7 cellular contexts compared by ENCODE assay signal in genomic region chr20:461254-462198, GRCh38. TPM values are rescaled to one million over a fixed set of nuclear protein-coding genes. Genes with fewer than 3 reads are reported as not detected.
DNase-seq lines count a peak whose midpoint lies in the region; ATAC-seq, FAIRE-seq and TF ChIP-seq lines count a peak whose summit lies in the region.

No MANE protein-coding gene starts in this region.

- peak overlapping the region; percentile 75 for H3K27ac ChIP-seq in KOPT-K1 (ENCODE audit: low read depth, low read length, poor library complexity, severe bottlenecking)
- H3K27ac ChIP-seq in VCaP: peak overlapping the region; percentile 93
- H3K27ac ChIP-seq in HepG2 (ENCODE audit: extremely low read length, insufficient read depth, low read length): peak overlapping the region; percentile 75

- peaks cover 33% of the 10 kb centered on the region for H4K20me1 ChIP-seq in HepG2 (ENCODE audit: insufficient read depth, low read length)

- peak overlapping the region; percentile 92 for H3K4me2 ChIP-seq in HepG2 (ENCODE audit: low read depth, low read length)

- H3K9me3 Mint-ChIP-seq in chondrocyte (ENCODE audit: low read depth): no peaks in the 10 kb centered on the region

- H3K36me3 Mint-ChIP-seq in chondrocyte (ENCODE audit: low read depth): peaks cover 1% of the 10 kb centered on the region

- H3K9me3 ChIP-seq in KOPT-K1 (ENCODE audit: insufficient read depth, low read length, poor library complexity, severe bottlenecking): no peaks in the 10 kb centered on the region
- no peaks in the 10 kb centered on the region for H3K9me3 ChIP-seq in HepG2 (ENCODE audit: low read length)

- TSS peak; percentile 51 for BruUV-seq in HepG2 (replicated peaks; lab: Mats Ljungman, UMichigan)

- intact Hi-C loops in HepG2 (cut with micrococcal nuclease; ENCODE audit: unreplicated experiment): loop anchor here (1.0 kb wide), 1 partner anchor 18 kb away; no protein-coding TSS in a partner anchor

- H3K4me3 Mint-ChIP-seq in chondrocyte (ENCODE audit: unreplicated experiment): peak overlapping the region; percentile 95

- TF ChIP-seq EP300 in HepG2 (IDR thresholded peaks at IDR 0.05; ENCODE audit: low read depth in 2 of 2, low read length in 2 of 2) (no peak), HepG2 (CRISPR knock-in tag; IDR thresholded peaks at IDR 0.05; ENCODE audit: borderline replicate concordance) (no peak)

- TF ChIP-seq POLR2A in H54 (IDR thresholded peaks at IDR 0.05; ENCODE audit: low read depth, low read length) (no peak), HepG2 (IDR thresholded peaks at IDR 0.05; ENCODE audit: insufficient read depth in 1 of 2, low read depth in 2 of 2, low read length in 2 of 2) (no peak; a peak in 1 of 4 replicates)

- POLR2A ChIA-PET in HepG2 (lab: Yijun Ruan, JAX): interaction anchor here (0.6 to 3.0 kb wide), 14 partner anchors 11 to 114 kb away, joined by 3 to 13 read pairs (median 4); partner anchors contain the start of gene TRIB3

- FAIRE-seq in H54 (lab: Jason Lieb, UNC): no peak
- no peak for FAIRE-seq in HepG2 (lab: Jason Lieb, UNC)

- H3K4me1 Mint-ChIP-seq in chondrocyte (ENCODE audit: low read depth): peaks cover 42% of the 10 kb centered on the region

- peaks cover 41% of the 10 kb centered on the region for H3K4me1 ChIP-seq in HepG2 (ENCODE audit: insufficient read depth, low read length)

- H3K27ac Mint-ChIP-seq in chondrocyte (ENCODE audit: unreplicated experiment): peak overlapping the region; percentile 97

- peaks cover 51% of the 10 kb centered on the region for H3K79me2 ChIP-seq in HepG2 (ENCODE audit: insufficient read depth, low read length)

- H3K27me3 Mint-ChIP-seq in chondrocyte (ENCODE audit: low read depth): no peaks in the 10 kb centered on the region

- H3K4me3 ChIP-seq in GM12865 (ENCODE audit: low read depth, low read length) (peak overlapping the region; percentile 77), HepG2 (replicated peaks in 1 of 3; ENCODE audit: insufficient read depth in 1 of 3, low read depth in 2 of 3, low read length in 3 of 3) (peak overlapping the region; percentile 81 to 96 (median 91))

- in situ Hi-C loops in HepG2 (cut with HindIII; ENCODE audit: extremely low pct_ligation_motif_present, low pct_unique_long_range_greater_than_20kb): no loop called here

- peak; percentile 66 for ATAC-seq in HepG2

- DNase-seq in GM12865 (ENCODE audit: low read depth) (peak; percentile 56), H54 (ENCODE audit: insufficient read length, low spot score) (peak; percentile 57), chondrocyte (ENCODE audit: low spot score) (no peak), HepG2 (ENCODE audit: low spot score) (no peak)
- peak in 2 of 3 experiments; percentile 15 to 56 for DNase-seq in stimulated activated CD4-positive, alpha-beta T cell treated with anti-CD3 and anti-CD28 coated beads, TNF-alpha, amount 100 ng/mL, for 24 hours (ENCODE audit: low read depth in 3 of 3)

- H3K9ac ChIP-seq in HepG2 (ENCODE audit: insufficient read depth, low read depth, low read length): peak overlapping the region; percentile 86

- TF ChIP-seq CTCF in GM12865 (IDR thresholded peaks at IDR 0.05; ENCODE audit: insufficient read depth, low read depth, low read length, missing control alignments) (no peak), VCaP (conservative IDR thresholded peaks at IDR 0.05) (no peak), chondrocyte (IDR thresholded peaks at IDR 0.05) (no peak), HepG2 (CRISPR knock-in tag; IDR thresholded peaks at IDR 0.05) (no peak)

- CTCF ChIA-PET in HepG2 (lab: Yijun Ruan, JAX; ENCODE audit: low intra/inter-chr PET ratio, low total read pairs): no interaction called here

- 5% methylated on average over 59 of the region's 60 CpGs for WGBS in HepG2 (ENCODE audit: low lambda C conversion rate)

- no peaks in the 10 kb centered on the region; a peak in 1 of 5 replicates for H3K27me3 ChIP-seq in HepG2 (ENCODE audit: control insufficient read depth in 1 of 2, insufficient read depth in 2 of 2, low read length in 2 of 2)

- no peak overlapping the region for H2AFZ ChIP-seq in HepG2 (ENCODE audit: low read length)

- 0 out of 2 replicates have a peak, but pooled peaks cover 8% of the 10 kb centered on the region for H3K36me3 ChIP-seq in KOPT-K1 (ENCODE audit: insufficient read depth, low read length)
- no peaks in the 10 kb centered on the region for H3K36me3 ChIP-seq in HepG2 (replicated peaks in 1 of 2; ENCODE audit: control insufficient read depth in 1 of 2, insufficient read depth in 2 of 2, low read length in 2 of 2)

- no peak; the same call in 1 of the 2 replicates for TF ChIP-seq RAD21 in HepG2 (CRISPR knock-in tag; IDR thresholded peaks at IDR 0.05)

TF ChIP-seq in HepG2, 621 proteins besides CTCF, POLR2A, EP300 and RAD21 (continues in another document):
- peak; percentile 76 for TF ChIP-seq ZNF781 (CRISPR knock-in tag; IDR thresholded peaks at IDR 0.05; ENCODE audit: borderline replicate concordance, not compliant biosample characterization)

RNA-seq across cellular contexts. Expression of gene TBC1D20, which starts 0.8 kb away (rescaled TPM):
- total RNA-seq in chondrocyte: 56.2 to 64.7 TPM (median 64.0 TPM) in 3 replicates
- total RNA-seq in HepG2 (2016; rRNA removed; fragmentation: Illumina TruSeq; extraction: Trizol): 36.6 and 45.9 TPM in 2 replicates
- 24.9 and 29.1 TPM in 2 replicates for total RNA-seq in HepG2 (2016; cell fraction: cytosol; rRNA removed; fragmentation: Illumina TruSeq; extraction: Trizol; ENCODE audit: low read depth)
- 36.8 and 43.1 TPM in 2 replicates for total RNA-seq in HepG2 (2016; cell fraction: insoluble cytoplasmic fraction; rRNA removed; fragmentation: Illumina TruSeq; extraction: Trizol)
- 49.8 and 56.6 TPM in 2 replicates for total RNA-seq in HepG2 (2016; cell fraction: membrane; rRNA removed; fragmentation: Illumina TruSeq; extraction: Trizol)
- total RNA-seq in HepG2 (2016; cell fraction: nucleus; rRNA removed; fragmentation: Illumina TruSeq; extraction: Trizol): 26.9 and 31.0 TPM in 2 replicates
- polyA plus RNA-seq in HepG2 (2011; rRNA removed): 47.1 and 55.2 TPM in 2 replicates
- 46.2 and 50.9 TPM in 2 replicates for polyA plus RNA-seq in HepG2 (2011; cell fraction: cytosol; rRNA removed)
- polyA plus RNA-seq in HepG2 (2011; cell fraction: nucleus; rRNA removed): 67.6 and 73.0 TPM in 2 replicates
- 26.7 and 33.9 TPM in 2 replicates for polyA plus RNA-seq in HepG2 (2012)
- 27.0 and 32.1 TPM in 2 replicates for polyA plus RNA-seq in HepG2 (2016; cell fraction: cytosol; fragmentation: Illumina TruSeq; extraction: Trizol; ENCODE audit: low read depth)
- 46.6 and 47.0 TPM in 2 replicates for polyA plus RNA-seq in HepG2 (2016; cell fraction: insoluble cytoplasmic fraction; fragmentation: Illumina TruSeq; extraction: Trizol; ENCODE audit: low read depth)
- polyA plus RNA-seq in HepG2 (2016; cell fraction: membrane; fragmentation: Illumina TruSeq; extraction: Trizol; ENCODE audit: low read depth): 37.5 and 43.9 TPM in 2 replicates
- polyA plus RNA-seq in HepG2 (2016; cell fraction: nucleus; fragmentation: Illumina TruSeq; extraction: Trizol; ENCODE audit: insufficient read depth, low read depth): 57.7 and 59.0 TPM in 2 replicates
- polyA minus RNA-seq in HepG2 (2011; rRNA and poly(A)+ RNA removed; ENCODE audit: low replicate concordance): 35.8 and 117 TPM in 2 replicates
- polyA minus RNA-seq in HepG2 (2011; cell fraction: cytosol; rRNA and poly(A)+ RNA removed): 21.9 and 28.9 TPM in 2 replicates
- polyA minus RNA-seq in HepG2 (2011; cell fraction: nucleus; rRNA and poly(A)+ RNA removed): 37.1 and 38.0 TPM in 2 replicates

RNA-seq across cellular contexts. Expression of gene RBCK1, which starts 53.4 kb away (rescaled TPM):
- total RNA-seq in chondrocyte: 84.1 to 95.5 TPM (median 94.3 TPM) in 3 replicates
- 121 and 149 TPM in 2 replicates for total RNA-seq in HepG2 (2016; rRNA removed; fragmentation: Illumina TruSeq; extraction: Trizol)
- total RNA-seq in HepG2 (2016; cell fraction: cytosol; rRNA removed; fragmentation: Illumina TruSeq; extraction: Trizol; ENCODE audit: low read depth): 176 and 212 TPM in 2 replicates
- total RNA-seq in HepG2 (2016; cell fraction: insoluble cytoplasmic fraction; rRNA removed; fragmentation: Illumina TruSeq; extraction: Trizol): 110 and 147 TPM in 2 replicates
- total RNA-seq in HepG2 (2016; cell fraction: membrane; rRNA removed; fragmentation: Illumina TruSeq; extraction: Trizol): 217 and 241 TPM in 2 replicates
- total RNA-seq in HepG2 (2016; cell fraction: nucleus; rRNA removed; fragmentation: Illumina TruSeq; extraction: Trizol): 83.9 and 95.5 TPM in 2 replicates
- 215 and 270 TPM in 2 replicates for polyA plus RNA-seq in HepG2 (2011; rRNA removed)
- 171 and 196 TPM in 2 replicates for polyA plus RNA-seq in HepG2 (2011; cell fraction: cytosol; rRNA removed)
- polyA plus RNA-seq in HepG2 (2011; cell fraction: nucleus; rRNA removed): 558 and 618 TPM in 2 replicates
- polyA plus RNA-seq in HepG2 (2012): 207 and 311 TPM in 2 replicates
- 291 and 331 TPM in 2 replicates for polyA plus RNA-seq in HepG2 (2016; cell fraction: cytosol; fragmentation: Illumina TruSeq; extraction: Trizol; ENCODE audit: low read depth)
- polyA plus RNA-seq in HepG2 (2016; cell fraction: insoluble cytoplasmic fraction; fragmentation: Illumina TruSeq; extraction: Trizol; ENCODE audit: low read depth): 144 and 159 TPM in 2 replicates
- polyA plus RNA-seq in HepG2 (2016; cell fraction: membrane; fragmentation: Illumina TruSeq; extraction: Trizol; ENCODE audit: low read depth): 277 and 299 TPM in 2 replicates
- 357 and 365 TPM in 2 replicates for polyA plus RNA-seq in HepG2 (2016; cell fraction: nucleus; fragmentation: Illumina TruSeq; extraction: Trizol; ENCODE audit: insufficient read depth, low read depth)
- 36.5 and 119 TPM in 2 replicates for polyA minus RNA-seq in HepG2 (2011; rRNA and poly(A)+ RNA removed; ENCODE audit: low replicate concordance)
- 65.9 and 88.8 TPM in 2 replicates for polyA minus RNA-seq in HepG2 (2011; cell fraction: cytosol; rRNA and poly(A)+ RNA removed)
- polyA minus RNA-seq in HepG2 (2011; cell fraction: nucleus; rRNA and poly(A)+ RNA removed): 102 and 144 TPM in 2 replicates

Comparison
In these comparisons a context has a peak if more than half of its experiments do, and no peak if none do; other contexts are left out.
1. DNase-seq: peak in GM12865 (single experiment), H54 (single experiment) and stimulated activated CD4-positive, alpha-beta T cell treated with anti-CD3 and anti-CD28 coated beads, TNF-alpha, amount 100 ng/mL, for 24 hours (2 of 3); none in chondrocyte (single experiment) and HepG2 (single experiment).
2. Peak in every context shown above with its lines, with median percentiles within 50 percentile points of each other: H3K27ac ChIP-seq.